In the genomic region with DNA sequence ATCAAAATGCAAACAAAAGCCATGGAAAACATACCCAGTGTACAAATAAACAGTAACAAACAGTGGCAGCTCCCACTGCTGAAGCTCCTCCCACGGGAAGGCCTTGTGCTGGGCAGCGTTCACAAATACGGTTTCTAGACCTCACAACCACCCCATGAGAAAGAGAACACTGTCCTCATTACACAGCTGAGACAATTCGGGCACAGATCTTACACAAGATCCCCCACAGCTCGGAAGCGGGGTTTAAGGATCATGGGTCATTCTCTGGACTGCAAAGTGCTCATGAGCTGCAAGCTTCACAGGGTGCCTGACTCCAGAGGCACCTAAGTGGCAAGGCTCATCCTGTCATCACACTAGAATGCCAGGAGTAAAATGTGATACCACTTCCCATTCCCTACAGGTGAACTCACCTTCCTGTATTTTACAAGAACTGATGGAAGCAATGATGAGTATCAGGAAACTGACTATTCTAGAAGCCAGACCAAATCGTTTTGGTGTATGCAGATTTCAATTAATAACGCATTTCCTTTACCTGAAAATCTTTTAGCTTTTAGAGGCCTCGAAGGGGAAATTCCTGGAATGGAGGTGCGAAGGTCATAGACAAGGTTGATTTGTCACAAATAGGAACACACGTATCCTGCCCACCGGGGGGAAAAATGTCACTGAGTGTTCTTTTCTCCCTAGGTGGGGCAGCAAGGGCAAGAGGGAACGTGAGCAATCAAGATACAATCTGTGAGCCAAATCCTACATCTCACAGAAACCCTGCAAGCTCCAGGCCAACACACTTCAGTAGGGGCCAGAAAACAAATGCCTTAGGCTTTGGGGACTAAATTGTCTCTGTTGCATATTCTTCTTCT, we compare ENCODE assay signal across 1 cellular context.
TF ChIP-seq lines count a peak whose summit lies in the region.

No MANE protein-coding gene starts in this region.

TF ChIP-seq in WTC11, 78 proteins besides CTCF, POLR2A, EP300 and RAD21 (continued from another document):
- no peak for TF ChIP-seq HMGXB4 (CRISPR knock-in tag; IDR thresholded peaks at IDR 0.05)
- no peak for TF ChIP-seq ZBTB43 (CRISPR knock-in tag; IDR thresholded peaks at IDR 0.05)
- TF ChIP-seq OVOL2 (CRISPR knock-in tag; IDR thresholded peaks at IDR 0.05; ENCODE audit: borderline replicate concordance) = no peak
- TF ChIP-seq FOXP4 (CRISPR knock-in tag; IDR thresholded peaks at IDR 0.05) = no peak
- TF ChIP-seq, protein P1, sequence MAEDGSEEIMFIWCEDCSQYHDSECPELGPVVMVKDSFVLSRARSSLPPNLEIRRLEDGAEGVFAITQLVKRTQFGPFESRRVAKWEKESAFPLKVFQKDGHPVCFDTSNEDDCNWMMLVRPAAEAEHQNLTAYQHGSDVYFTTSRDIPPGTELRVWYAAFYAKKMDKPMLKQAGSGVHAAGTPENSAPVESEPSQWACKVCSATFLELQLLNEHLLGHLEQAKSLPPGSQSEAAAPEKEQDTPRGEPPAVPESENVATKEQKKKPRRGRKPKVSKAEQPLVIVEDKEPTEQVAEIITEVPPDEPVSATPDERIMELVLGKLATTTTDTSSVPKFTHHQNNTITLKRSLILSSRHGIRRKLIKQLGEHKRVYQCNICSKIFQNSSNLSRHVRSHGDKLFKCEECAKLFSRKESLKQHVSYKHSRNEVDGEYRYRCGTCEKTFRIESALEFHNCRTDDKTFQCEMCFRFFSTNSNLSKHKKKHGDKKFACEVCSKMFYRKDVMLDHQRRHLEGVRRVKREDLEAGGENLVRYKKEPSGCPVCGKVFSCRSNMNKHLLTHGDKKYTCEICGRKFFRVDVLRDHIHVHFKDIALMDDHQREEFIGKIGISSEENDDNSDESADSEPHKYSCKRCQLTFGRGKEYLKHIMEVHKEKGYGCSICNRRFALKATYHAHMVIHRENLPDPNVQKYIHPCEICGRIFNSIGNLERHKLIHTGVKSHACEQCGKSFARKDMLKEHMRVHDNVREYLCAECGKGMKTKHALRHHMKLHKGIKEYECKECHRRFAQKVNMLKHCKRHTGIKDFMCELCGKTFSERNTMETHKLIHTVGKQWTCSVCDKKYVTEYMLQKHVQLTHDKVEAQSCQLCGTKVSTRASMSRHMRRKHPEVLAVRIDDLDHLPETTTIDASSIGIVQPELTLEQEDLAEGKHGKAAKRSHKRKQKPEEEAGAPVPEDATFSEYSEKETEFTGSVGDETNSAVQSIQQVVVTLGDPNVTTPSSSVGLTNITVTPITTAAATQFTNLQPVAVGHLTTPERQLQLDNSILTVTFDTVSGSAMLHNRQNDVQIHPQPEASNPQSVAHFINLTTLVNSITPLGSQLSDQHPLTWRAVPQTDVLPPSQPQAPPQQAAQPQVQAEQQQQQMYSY (CRISPR knock-in tag; IDR thresholded peaks at IDR 0.05) = no peak
- TF ChIP-seq TEAD1 (CRISPR knock-in tag; IDR thresholded peaks at IDR 0.05) = no peak
TF ChIP-seq in WTC11: peak in this region for 0.
